Comparison of ENCODE assay signal across 6 cellular contexts in the genomic region with DNA sequence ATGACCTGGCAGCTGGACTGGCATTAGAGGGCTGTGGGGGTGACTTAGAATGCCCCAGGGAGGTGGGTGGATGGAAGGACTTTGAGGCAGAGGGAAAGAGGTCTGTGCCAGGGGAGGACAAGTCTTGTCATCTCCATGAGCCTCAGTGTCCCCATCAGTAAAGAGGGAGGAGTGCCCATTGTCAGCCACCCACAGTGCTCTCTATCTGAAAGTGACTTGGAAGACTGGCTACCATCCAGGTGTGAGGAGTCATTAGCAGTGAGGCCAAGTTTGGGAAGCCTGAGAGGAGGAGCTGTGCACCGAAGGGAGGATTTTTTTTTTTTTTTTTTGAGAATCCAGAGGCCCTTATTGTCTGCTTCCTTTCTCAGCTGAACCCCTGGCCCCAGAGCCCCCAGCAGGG.
DNase-seq lines count a peak whose midpoint lies in the region; ATAC-seq, FAIRE-seq and TF ChIP-seq lines count a peak whose summit lies in the region.
"Not testable (repeated sequence)": the region's sequence is repeated elsewhere in the genome, so short reads cannot be mapped to it uniquely, and the experiment has no call there.

No MANE protein-coding gene starts in this region.

- not testable (repeated sequence) for H3K9ac ChIP-seq in kidney (ENCODE audit: low read length in 2 of 2)

- H3K27me3 ChIP-seq in adrenal gland, heart left ventricle: not testable (repeated sequence)

- not testable (repeated sequence) for H3K4me3 ChIP-seq in adrenal gland; epithelial cell of esophagus (ENCODE audit: low read length); fibroblast of mammary gland (ENCODE audit: control insufficient read depth, low read depth, low read length); heart left ventricle; kidney (ENCODE audit: low read length in 2 of 2)

- H3K4me1 ChIP-seq in adrenal gland (replicated peaks in 1 of 2); heart left ventricle; kidney (ENCODE audit: control insufficient read depth in 1 of 2, insufficient read depth in 1 of 2, low read depth in 1 of 2, low read length in 2 of 2): not testable (repeated sequence)

- TF ChIP-seq CTCF in adrenal gland (IDR thresholded peaks at IDR 0.05); epithelial cell of esophagus (IDR thresholded peaks at IDR 0.05; ENCODE audit: insufficient read depth, low read depth, low read length, missing control alignments); fibroblast of mammary gland (conservative IDR thresholded peaks at IDR 0.05; ENCODE audit: control insufficient read depth, insufficient read depth, low read depth, low read length); heart left ventricle (IDR thresholded peaks at IDR 0.05); kidney (IDR thresholded peaks at IDR 0.05; ENCODE audit: borderline replicate concordance, extremely low read depth, insufficient read depth): not testable (repeated sequence)

- not testable (repeated sequence) for H3K36me3 ChIP-seq in adrenal gland (replicated peaks in 1 of 2); heart left ventricle; kidney (ENCODE audit: control insufficient read depth in 1 of 2, insufficient read depth in 2 of 2, low read length in 2 of 2)

- not testable (repeated sequence) for TF ChIP-seq POLR2A in adrenal gland (IDR thresholded peaks at IDR 0.05); heart left ventricle (IDR thresholded peaks at IDR 0.05)

- H3K27ac ChIP-seq in adrenal gland; heart left ventricle; kidney (ENCODE audit: low read depth in 2 of 2, low read length in 2 of 2): not testable (repeated sequence)

- intact Hi-C loops in adrenal gland (cut with DNase I); heart left ventricle (cut with DNase I); kidney (cut with DNase I): not testable (repeated sequence)

- H3K9me3 ChIP-seq in adrenal gland (replicated peaks in 1 of 3); heart left ventricle; kidney (ENCODE audit: control insufficient read depth in 1 of 2, low read length in 2 of 2): not testable (repeated sequence)

- 17 to 44% methylated on average over 1 of the region's 1 CpG; no CpG with 5 or more reads in 2 of the 4 donors for WGBS in adrenal gland, 4 donors
- WGBS in heart left ventricle, 4 donors = 14 to 29% (median 18%) methylated on average over 1 of the region's 1 CpG; no CpG with 5 or more reads in 1 of the 4 donors

- not testable (repeated sequence) for ATAC-seq in heart left ventricle

- FAIRE-seq in kidney (lab: Jason Lieb, UNC) = not testable (repeated sequence)

- peak; percentile 14 for DNase-seq in M059J (ENCODE audit: low read depth)
- DNase-seq in adrenal gland = peak in 5 of 7 donors; percentile 15 to 45 (median 40)
- peak; percentile 15 for DNase-seq in epithelial cell of esophagus (ENCODE audit: low read depth)
- peak; percentile 29 for DNase-seq in fibroblast of mammary gland (ENCODE audit: low read depth)
- DNase-seq in heart left ventricle = peak in 3 of 5 donors; percentile 14 to 27 (median 19)
- DNase-seq in kidney = peak; percentile 2
